In genomic region chr19:13031917-13032623, GRCh38 we compare ENCODE assay signal across 8 cellular contexts. TPM values are rescaled to one million over a fixed set of nuclear protein-coding genes. Genes with fewer than 3 reads are reported as not detected.
DNase-seq lines count a peak whose midpoint lies in the region; ATAC-seq and TF ChIP-seq lines count a peak whose summit lies in the region.

No MANE protein-coding gene starts in this region.

- CTCF ChIA-PET in WTC11 (lab: Charles Lee) = interaction anchor here (0.6 to 10.8 kb wide), 9 partner anchors 9 to 73 kb away, joined by 3 to 293 read pairs (median 31); no protein-coding TSS in a partner anchor

- H3K4me3 Mint-ChIP-seq in HFFc6 = peak overlapping the region; percentile 39; the same call in 1 of the 2 replicates
- H3K4me3 Mint-ChIP-seq in WTC11 = no peak overlapping the region

- ATAC-seq in WTC11 (no peak), HG03460 (IDR thresholded peaks at IDR 0.05; ENCODE audit: unreplicated experiment) (no peak), HG02981 (IDR thresholded peaks at IDR 0.05; ENCODE audit: unreplicated experiment) (no peak), GM18517 (IDR thresholded peaks at IDR 0.05; ENCODE audit: unreplicated experiment) (no peak), GM21367 (IDR thresholded peaks at IDR 0.05; ENCODE audit: unreplicated experiment) (no peak)

- DNase-seq in HFFc6 (peak; percentile 54), WTC11 (ENCODE audit: low spot score) (no peak), left ventricle myocardium inferior (no peak), stomach (no peak)

- H3K36me3 ChIP-seq in left ventricle myocardium inferior (no peaks in the 10 kb centered on the region), stomach (no peaks in the 10 kb centered on the region)

- no peak for TF ChIP-seq CTCF in HFFc6 (IDR thresholded peaks at IDR 0.05)
- TF ChIP-seq CTCF in WTC11 (IDR thresholded peaks at IDR 0.05) = no peak
- TF ChIP-seq CTCF in left ventricle myocardium inferior (IDR thresholded peaks at IDR 0.05; ENCODE audit: borderline replicate concordance) = no peak
- TF ChIP-seq CTCF in stomach (IDR thresholded peaks at IDR 0.05) = no peak

- WGBS in stomach, 5 donors = 26 to 40% (median 35%) methylated on average over 12 of the region's 12 CpGs

- intact Hi-C loops in left ventricle myocardium inferior (cut with micrococcal nuclease) (no loop called here), stomach (cut with DNase I; ENCODE audit: low total_unique reads) (loop anchor here (5.0 kb wide), 1 partner anchor 35 kb away; the partner anchor contains the start of gene NFIX)

- H3K9me3 Mint-ChIP-seq in HFFc6 (no peaks in the 10 kb centered on the region), WTC11 (no peaks in the 10 kb centered on the region)

- H3K4me1 Mint-ChIP-seq in HFFc6 (ENCODE audit: low read depth) (peaks cover 82% of the 10 kb centered on the region), WTC11 (peaks cover 8% of the 10 kb centered on the region)

- H3K9me3 ChIP-seq in left ventricle myocardium inferior (replicated peaks) (no peaks in the 10 kb centered on the region), stomach (no peaks in the 10 kb centered on the region)

- POLR2A ChIA-PET in WTC11 (lab: Charles Lee) = interaction anchor here (1.1 kb wide), 1 partner anchor 11 kb away, joined by 3 read pairs; no protein-coding TSS in a partner anchor

- peaks cover 98% of the 10 kb centered on the region for H3K4me1 ChIP-seq in left ventricle myocardium inferior
- peaks cover 87 to 100% (median 94%) of the 10 kb centered on the region in 4 donors for H3K4me1 ChIP-seq in stomach

- H3K27me3 ChIP-seq in left ventricle myocardium inferior (ENCODE audit: low read depth) = no peaks in the 10 kb centered on the region
- no peaks in the 10 kb centered on the region for H3K27me3 ChIP-seq in stomach

- no peak for TF ChIP-seq EP300 in stomach (IDR thresholded peaks at IDR 0.05)

- peak overlapping the region; percentile 83 for H3K27ac Mint-ChIP-seq in HFFc6
- no peak overlapping the region for H3K27ac Mint-ChIP-seq in WTC11

- H3K27me3 Mint-ChIP-seq in HFFc6 (ENCODE audit: insufficient read depth) = peaks cover 4% of the 10 kb centered on the region
- H3K27me3 Mint-ChIP-seq in WTC11 (ENCODE audit: low read depth) = peaks cover 84% of the 10 kb centered on the region

- H3K36me3 Mint-ChIP-seq in HFFc6 (ENCODE audit: low read depth) (peaks cover 39% of the 10 kb centered on the region), WTC11 (no peaks in the 10 kb centered on the region)

- H3K27ac ChIP-seq in left ventricle myocardium inferior (replicated peaks) (peak overlapping the region; percentile 94), stomach (peak overlapping the region; percentile 12 to 88 (median 73))

- H3K4me3 ChIP-seq in left ventricle myocardium inferior = no peak overlapping the region
- no peak overlapping the region for H3K4me3 ChIP-seq in stomach

- TF ChIP-seq POLR2A in stomach (IDR thresholded peaks at IDR 0.05) = no peak

TF ChIP-seq in WTC11, 78 proteins besides CTCF, POLR2A, EP300 and RAD21:
- peak; percentile 76; the same call in 1 of the 2 replicates for TF ChIP-seq GABPB1 (CRISPR knock-in tag; IDR thresholded peaks at IDR 0.05)
- no peak for TF ChIP-seq ZNF232 (CRISPR knock-in tag; IDR thresholded peaks at IDR 0.05)
- TF ChIP-seq, protein P1, sequence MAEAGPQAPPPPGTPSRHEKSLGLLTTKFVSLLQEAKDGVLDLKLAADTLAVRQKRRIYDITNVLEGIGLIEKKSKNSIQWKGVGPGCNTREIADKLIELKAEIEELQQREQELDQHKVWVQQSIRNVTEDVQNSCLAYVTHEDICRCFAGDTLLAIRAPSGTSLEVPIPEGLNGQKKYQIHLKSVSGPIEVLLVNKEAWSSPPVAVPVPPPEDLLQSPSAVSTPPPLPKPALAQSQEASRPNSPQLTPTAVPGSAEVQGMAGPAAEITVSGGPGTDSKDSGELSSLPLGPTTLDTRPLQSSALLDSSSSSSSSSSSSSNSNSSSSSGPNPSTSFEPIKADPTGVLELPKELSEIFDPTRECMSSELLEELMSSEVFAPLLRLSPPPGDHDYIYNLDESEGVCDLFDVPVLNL (CRISPR knock-in tag; IDR thresholded peaks at IDR 0.05; ENCODE audit: borderline replicate concordance, low read depth) = no peak
- no peak for TF ChIP-seq ZNF416 (CRISPR knock-in tag; IDR thresholded peaks at IDR 0.05)
- no peak for TF ChIP-seq AFF4 (CRISPR knock-in tag; IDR thresholded peaks at IDR 0.05; ENCODE audit: borderline replicate concordance)
- no peak for TF ChIP-seq NR3C1 (CRISPR knock-in tag; conservative IDR thresholded peaks at IDR 0.05; ENCODE audit: low read depth)
- TF ChIP-seq, protein P2, sequence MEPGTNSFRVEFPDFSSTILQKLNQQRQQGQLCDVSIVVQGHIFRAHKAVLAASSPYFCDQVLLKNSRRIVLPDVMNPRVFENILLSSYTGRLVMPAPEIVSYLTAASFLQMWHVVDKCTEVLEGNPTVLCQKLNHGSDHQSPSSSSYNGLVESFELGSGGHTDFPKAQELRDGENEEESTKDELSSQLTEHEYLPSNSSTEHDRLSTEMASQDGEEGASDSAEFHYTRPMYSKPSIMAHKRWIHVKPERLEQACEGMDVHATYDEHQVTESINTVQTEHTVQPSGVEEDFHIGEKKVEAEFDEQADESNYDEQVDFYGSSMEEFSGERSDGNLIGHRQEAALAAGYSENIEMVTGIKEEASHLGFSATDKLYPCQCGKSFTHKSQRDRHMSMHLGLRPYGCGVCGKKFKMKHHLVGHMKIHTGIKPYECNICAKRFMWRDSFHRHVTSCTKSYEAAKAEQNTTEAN (CRISPR knock-in tag; IDR thresholded peaks at IDR 0.05) = no peak

RNA-seq across cellular contexts. Expression of gene NFIX, which starts 36.8 kb away (rescaled TPM):
- total RNA-seq in HFFc6 (2021; fragmentation: NEBNext Ultra II Directional; extraction: Animal tissue kit (Norgen Biotek cat#: 25700)) = 100 to 1,000 TPM; 129 to 161 (median 142) TPM
- total RNA-seq in WTC11 (2021) (0.44 to 1.5 TPM (median 1.4 TPM) in 3 replicates), left ventricle myocardium inferior (118 TPM), stomach (100 to 1,000 TPM in 1 of 5 donors, 10 to 100 TPM in 4; 14.0 to 183 (median 63.3) TPM)
- 10 to 100 TPM; 11.5 to 45.0 (median 30.2) TPM for polyA plus RNA-seq in stomach
